In genomic region chr16:50311891-50312501, GRCh38 we compare ENCODE assay signal across 1 cellular context.
TF ChIP-seq lines count a peak whose summit lies in the region.

No MANE protein-coding gene starts in this region.

TF ChIP-seq in HepG2, 621 proteins besides CTCF, POLR2A, EP300 and RAD21 (continued from another document):
- peak; percentile 74; the same call in 1 of the 2 replicates for TF ChIP-seq ZMYM3 (CRISPR knock-in tag; IDR thresholded peaks at IDR 0.05)
- TF ChIP-seq U2AF1 (optimal IDR thresholded peaks at IDR 0.05; ENCODE audit: low read depth, low read length), result no peak
- peak; percentile 40; the same call in 1 of the 2 replicates for TF ChIP-seq ZNF768 (CRISPR knock-in tag; IDR thresholded peaks at IDR 0.05)
- TF ChIP-seq TARDBP (CRISPR knock-in tag; IDR thresholded peaks at IDR 0.05), result 0 out of 2 replicates have a peak, but pooled peaks have one; percentile 23
- peak; percentile 17 for TF ChIP-seq HNRNPLL (IDR thresholded peaks at IDR 0.05; ENCODE audit: low read depth, low read length, poor library complexity, severe bottlenecking)
- TF ChIP-seq FOXA3 (CRISPR knock-in tag; IDR thresholded peaks at IDR 0.05), result no peak
- no peak for TF ChIP-seq ZC3H4 (CRISPR knock-in tag; IDR thresholded peaks at IDR 0.05; ENCODE audit: borderline replicate concordance)
- TF ChIP-seq ZNF629 (CRISPR knock-in tag; conservative IDR thresholded peaks at IDR 0.05), result peak; percentile 97
- TF ChIP-seq ATF3 (CRISPR knock-in tag; IDR thresholded peaks at IDR 0.05), result no peak; the same call in 1 of the 2 replicates
- TF ChIP-seq NRL (CRISPR knock-in tag; IDR thresholded peaks at IDR 0.05; ENCODE audit: borderline replicate concordance), result no peak
- peak; percentile 38 for TF ChIP-seq RBM22 (optimal IDR thresholded peaks at IDR 0.05; ENCODE audit: low read length)
- peak; percentile 50 for TF ChIP-seq AGO1 (IDR thresholded peaks at IDR 0.05; ENCODE audit: low read depth, low read length, poor library complexity, severe bottlenecking)
- no peak for TF ChIP-seq MLLT10 (CRISPR knock-in tag; IDR thresholded peaks at IDR 0.05)
- no peak for TF ChIP-seq SATB2 (CRISPR knock-in tag; IDR thresholded peaks at IDR 0.05)
- TF ChIP-seq ZNF441 (CRISPR knock-in tag; IDR thresholded peaks at IDR 0.05; ENCODE audit: borderline replicate concordance), result no peak
- no peak for TF ChIP-seq RORA (CRISPR knock-in tag; IDR thresholded peaks at IDR 0.05)
- TF ChIP-seq PHF8 (CRISPR knock-in tag; IDR thresholded peaks at IDR 0.05), result 0 out of 2 replicates have a peak, but pooled peaks have one; percentile 9
- TF ChIP-seq AGO2 (optimal IDR thresholded peaks at IDR 0.05; ENCODE audit: low read depth, low read length), result peak; percentile 92
- TF ChIP-seq ZXDC (CRISPR knock-in tag; IDR thresholded peaks at IDR 0.05), result no peak
- no peak for TF ChIP-seq JUND (CRISPR knock-in tag; IDR thresholded peaks at IDR 0.05)
- TF ChIP-seq ADNP (CRISPR knock-in tag; IDR thresholded peaks at IDR 0.05), result 0 out of 2 replicates have a peak, but pooled peaks have one; percentile 47
- 0 out of 2 replicates have a peak, but pooled peaks have one; percentile 14 for TF ChIP-seq CHD2 (IDR thresholded peaks at IDR 0.05; ENCODE audit: low read depth, low read length)
